1 cellular context compared by ENCODE assay signal in genomic region chr17:4676777-4677176, GRCh38.
TF ChIP-seq lines count a peak whose summit lies in the region.

No MANE protein-coding gene starts in this region.

TF ChIP-seq in IMR-90, 13 proteins besides CTCF, POLR2A, EP300 and RAD21 (continued from another document):
- TF ChIP-seq USF2 (IDR thresholded peaks at IDR 0.05; ENCODE audit: low read depth, low read length) (no peak), CEBPB (IDR thresholded peaks at IDR 0.05; ENCODE audit: low read depth, low read length) (no peak), ELK1 (IDR thresholded peaks at IDR 0.05; ENCODE audit: borderline replicate concordance, low read depth, low read length) (no peak), RCOR1 (IDR thresholded peaks at IDR 0.05; ENCODE audit: insufficient replicate concordance, low read length) (no peak), MXI1 (IDR thresholded peaks at IDR 0.05; ENCODE audit: borderline replicate concordance, low read depth, low read length) (no peak), MAZ (IDR thresholded peaks at IDR 0.05; ENCODE audit: borderline replicate concordance, low read depth, low read length) (no peak), BHLHE40 (IDR thresholded peaks at IDR 0.05; ENCODE audit: low read depth, low read length) (no peak)
TF ChIP-seq in IMR-90: peak in this region for 0.
